In genomic region chr20:36408219-36408618, GRCh38 we compare ENCODE assay signal across 12 cellular contexts.
DNase-seq lines count a peak whose midpoint lies in the region; ATAC-seq and TF ChIP-seq lines count a peak whose summit lies in the region.
"Had no signal": no experiment of that assay in that cellular context is flagged by ENCODE, and none has a peak within 500 bp of the region (broad histone marks: within the 10 kb centered on the region; RNA-seq: fewer than 3 reads in every experiment).

No MANE protein-coding gene starts in this region.

- H3K4me2 ChIP-seq in mammary epithelial cell (ENCODE audit: insufficient read depth, low read depth, low read length), result no peak overlapping the region

- H3K4me3 ChIP-seq in MG63 (no peak overlapping the region), mammary epithelial cell (replicated peaks in 1 of 3; ENCODE audit: insufficient read depth in 1 of 3, low read depth in 2 of 3, low read length in 3 of 3) (no peak overlapping the region)
- H3K4me3 ChIP-seq: testis had no signal

- in situ Hi-C loops in mammary epithelial cell (cut with MboI; ENCODE audit: low sequenced_read_pairs in 2 of 2), result no loop called here

- WGBS in mammary epithelial cell (ENCODE audit: low coverage, missing lambda C conversion rate), result 37% methylated on average over 10 of the region's 10 CpGs

- H2AFZ ChIP-seq in mammary epithelial cell (ENCODE audit: low read depth, low read length), result peak overlapping the region; percentile 12

- no peak for ATAC-seq in HG03135 (IDR thresholded peaks at IDR 0.05; ENCODE audit: unreplicated experiment)

- H3K9me3 ChIP-seq in MG63 (peaks cover 3% of the 10 kb centered on the region; the same call in 1 of the 2 replicates), mammary epithelial cell (replicated peaks; ENCODE audit: insufficient read depth, low read length) (no peaks in the 10 kb centered on the region)
- H3K9me3 ChIP-seq: testis had no signal

- no peaks in the 10 kb centered on the region for H4K20me1 ChIP-seq in mammary epithelial cell (ENCODE audit: insufficient read depth, low read length)

- no peaks in the 10 kb centered on the region for H3K36me3 ChIP-seq in MG63
- no peaks in the 10 kb centered on the region for H3K36me3 ChIP-seq in mammary epithelial cell (ENCODE audit: insufficient read depth, low read length)

- CTCF ChIA-PET in mammary epithelial cell (lab: Charles Lee; ENCODE audit: low non-redundant PET), result no interaction called here

- dilution Hi-C loops in mammary epithelial cell (cut with HindIII; ENCODE audit: low sequenced_read_pairs), result no loop called here

- no peak overlapping the region for H3K9ac ChIP-seq in mammary epithelial cell (ENCODE audit: insufficient read depth, low read length)

- DNase-seq in DMS53 (lab: John Stamatoyannopoulos, UW) (peak; percentile 72), DMS53 treated with DMSO at 0.1 percent for 48 hours (lab: John Stamatoyannopoulos, UW; ENCODE audit: unreplicated experiment) (no peak), MG63 (peak; percentile 26), mammary epithelial cell (peak; percentile 73), lung microvascular endothelial cell (ENCODE audit: low read depth in 2 of 2) (peak; percentile 73 to 76), posterior vena cava (ENCODE audit: low spot score) (no peak), HuH-7 (ENCODE audit: low spot score) (no peak)
- DNase-seq: activated CD4-positive, alpha-beta T cell treated with anti-CD3 and anti-CD28 coated beads, Interleukin-2, amount 50 U/mL, for 1 hour; stimulated activated CD4-positive, alpha-beta T cell treated with anti-CD3 and anti-CD28 coated beads, Interleukin-2, amount 100 ng/mL, for 48 hours; testis had no signal

- no peak overlapping the region for H3K27ac ChIP-seq in mammary epithelial cell (ENCODE audit: insufficient read depth, low read depth, low read length)
- H3K27ac ChIP-seq: 22Rv1, testis had no signal

- H3K79me2 ChIP-seq in mammary epithelial cell (ENCODE audit: insufficient read depth, low read length), result no peaks in the 10 kb centered on the region

- BruUV-seq in mammary epithelial cell (replicated peaks; lab: Mats Ljungman, UMichigan), result no TSS peak

- peaks cover 13% of the 10 kb centered on the region for H3K4me1 ChIP-seq in mammary epithelial cell (ENCODE audit: insufficient read depth, low read length)
- H3K4me1 ChIP-seq: testis had no signal

- intact Hi-C loops in mammary epithelial cell (cut with micrococcal nuclease) (no loop called here), posterior vena cava (cut with DNase I) (loop anchor here in 1 of 2 donors (10.0 kb wide), 1 partner anchor 153 kb away; no protein-coding TSS in a partner anchor)

- 0 out of 2 replicates have a peak, but pooled peaks cover 9% of the 10 kb centered on the region for H3K27me3 ChIP-seq in MG63
- H3K27me3 ChIP-seq in mammary epithelial cell (ENCODE audit: insufficient read depth, low read length), result no peaks in the 10 kb centered on the region
- H3K27me3 ChIP-seq: testis had no signal

- no peak for TF ChIP-seq CTCF in mammary epithelial cell (conservative IDR thresholded peaks at IDR 0.05 in 1 of 2, IDR thresholded peaks at IDR 0.05 in 1 of 2; ENCODE audit: extremely low read depth in 1 of 2, insufficient read depth in 1 of 2, low read depth in 1 of 2, low read length in 2 of 2)

Comparison
In these comparisons a context has a peak if more than half of its experiments do, and no peak if none do; other contexts are left out.
1. DNase-seq: peak in DMS53 (single experiment), MG63 (single experiment), mammary epithelial cell (single experiment) and lung microvascular endothelial cell (2 of 2); none in DMS53 treated with DMSO at 0.1 percent for 48 hours (single experiment), posterior vena cava (single experiment) and HuH-7 (single experiment).